ENCODE assay signal across 15 cellular contexts in genomic region chr5:98414938-98415337, GRCh38.
DNase-seq lines count a peak whose midpoint lies in the region; ATAC-seq and TF ChIP-seq lines count a peak whose summit lies in the region.
"Had no signal": no experiment of that assay in that cellular context is flagged by ENCODE, and none has a peak within 500 bp of the region (broad histone marks: within the 10 kb centered on the region; RNA-seq: fewer than 3 reads in every experiment).

No MANE protein-coding gene starts in this region.

- H3K36me3 ChIP-seq in breast epithelium (no peaks in the 10 kb centered on the region), adipocyte (ENCODE audit: control insufficient read depth, insufficient read depth, low read length, severe bottlenecking) (no peaks in the 10 kb centered on the region), HAP-1 (replicated peaks) (no peaks in the 10 kb centered on the region)
- H3K36me3 ChIP-seq: neural progenitor cell, thyroid gland had no signal

- H3K9me3 ChIP-seq in breast epithelium: peaks cover 0 to 8% of the 10 kb centered on the region in 2 donors
- no peaks in the 10 kb centered on the region for H3K9me3 ChIP-seq in adipocyte (ENCODE audit: control insufficient read depth, low read length)
- H3K9me3 ChIP-seq in HAP-1: no peaks in the 10 kb centered on the region
- H3K9me3 ChIP-seq: thyroid gland had no signal

- H3K27me3 ChIP-seq in breast epithelium (no peaks in the 10 kb centered on the region), adipocyte (replicated peaks; ENCODE audit: control insufficient read depth, insufficient read depth, low read length) (no peaks in the 10 kb centered on the region), foreskin keratinocyte (no peaks in the 10 kb centered on the region), HAP-1 (ENCODE audit: low read depth) (no peaks in the 10 kb centered on the region)
- H3K27me3 ChIP-seq: dorsolateral prefrontal cortex, neural progenitor cell, thyroid gland had no signal

- CTCF ChIA-PET in MCF 10A (lab: Yijun Ruan, JAX): interaction anchor here (0.7 kb wide), 2 partner anchors 397 to 1149 kb away, joined by 3 read pairs; no protein-coding TSS in a partner anchor

- no peaks in the 10 kb centered on the region for H3K4me1 ChIP-seq in breast epithelium
- peaks cover 38% of the 10 kb centered on the region for H3K4me1 ChIP-seq in adipocyte (ENCODE audit: control insufficient read depth, insufficient read depth, low read length)
- peaks cover 30% of the 10 kb centered on the region for H3K4me1 ChIP-seq in foreskin keratinocyte
- no peaks in the 10 kb centered on the region for H3K4me1 ChIP-seq in HAP-1
- H3K4me1 ChIP-seq: neural progenitor cell, thyroid gland had no signal

- no peaks in the 10 kb centered on the region for H3K36me3 Mint-ChIP-seq in MCF 10A (ENCODE audit: insufficient read depth, unreplicated experiment)
- H3K36me3 Mint-ChIP-seq in activated CD4-positive, alpha-beta T cell treated with anti-CD3 and anti-CD28 coated beads, Interleukin-2, amount 10 ng/mL, durations not matched to agents 24 days and 14 days (ENCODE audit: low read depth): no peaks in the 10 kb centered on the region
- H3K36me3 Mint-ChIP-seq: neural progenitor cell had no signal

- DNase-seq in MCF 10A (ENCODE audit: unreplicated experiment) (peak; percentile 16), breast epithelium (ENCODE audit: low spot score in 2 of 2) (no peak), adipocyte (ENCODE audit: low read depth) (peak; percentile 59), foreskin keratinocyte (peak; percentile 95 to 97), HAP-1 (ENCODE audit: low spot score in 2 of 2) (no peak), NCI-H2081 treated with DMSO at 0.1 percent for 48 hours (lab: John Stamatoyannopoulos, UW) (no peak), NCI-H128 (lab: John Stamatoyannopoulos, UW; ENCODE audit: unreplicated experiment) (no peak)
- DNase-seq in activated CD4-positive, alpha-beta T cell treated with anti-CD3 and anti-CD28 coated beads, Interleukin-2, amount 10 ng/mL, durations not matched to agents 24 days and 14 days: no peak
- DNase-seq: 8988T; activated CD4-positive, CD25-positive, alpha-beta regulatory T cell; Calu3; dorsolateral prefrontal cortex; KG1; thyroid gland had no signal

- no peak for TF ChIP-seq POLR2A in breast epithelium (IDR thresholded peaks at IDR 0.05)

- H3K4me3 ChIP-seq in breast epithelium (no peak overlapping the region), adipocyte (ENCODE audit: low read length) (no peak overlapping the region), HAP-1 (no peak overlapping the region)
- H3K4me3 ChIP-seq: dorsolateral prefrontal cortex, neural progenitor cell, thyroid gland had no signal

- no peak overlapping the region for H3K4me3 Mint-ChIP-seq in MCF 10A (ENCODE audit: unreplicated experiment)
- no peak overlapping the region for H3K4me3 Mint-ChIP-seq in activated CD4-positive, alpha-beta T cell treated with anti-CD3 and anti-CD28 coated beads, Interleukin-2, amount 10 ng/mL, durations not matched to agents 24 days and 14 days
- H3K4me3 Mint-ChIP-seq: neural progenitor cell had no signal

- peak overlapping the region; percentile 74 for H3K9ac ChIP-seq in adipocyte (ENCODE audit: low read length)
- H3K9ac ChIP-seq: neural progenitor cell had no signal

- POLR2A ChIA-PET in MCF 10A (lab: Yijun Ruan, JAX): interaction anchor here (0.7 kb wide), 1 partner anchor 356 kb away, joined by 3 read pairs; no protein-coding TSS in a partner anchor

- no peak for TF ChIP-seq CTCF in MCF 10A (IDR thresholded peaks at IDR 0.05; ENCODE audit: unreplicated experiment)
- no peak for TF ChIP-seq CTCF in breast epithelium (IDR thresholded peaks at IDR 0.05)
- no peak for TF ChIP-seq CTCF in foreskin keratinocyte (conservative IDR thresholded peaks at IDR 0.05)

- in situ Hi-C loops in HAP-1 (cut with MboI; ENCODE audit: low sequenced_read_pairs): no loop called here

- no TSS peak for BruUV-seq in MCF 10A (replicated peaks; lab: Mats Ljungman, UMichigan)

- H3K27ac ChIP-seq in breast epithelium (no peak overlapping the region), foreskin keratinocyte (peak overlapping the region; percentile 64)
- H3K27ac ChIP-seq: dorsolateral prefrontal cortex, neural progenitor cell, thyroid gland had no signal

- intact Hi-C loops in MCF 10A (cut with micrococcal nuclease): no loop called here
- intact Hi-C loops in breast epithelium (cut with DNase I; ENCODE audit: low total_unique reads): no loop called here
- intact Hi-C loops in activated CD4-positive, alpha-beta T cell treated with anti-CD3 and anti-CD28 coated beads, Interleukin-2, amount 10 ng/mL, durations not matched to agents 24 days and 14 days (cut with micrococcal nuclease): no loop called here

- no peaks in the 10 kb centered on the region for H3K9me3 Mint-ChIP-seq in MCF 10A (ENCODE audit: unreplicated experiment)
- H3K9me3 Mint-ChIP-seq in activated CD4-positive, alpha-beta T cell treated with anti-CD3 and anti-CD28 coated beads, Interleukin-2, amount 10 ng/mL, durations not matched to agents 24 days and 14 days: no peaks in the 10 kb centered on the region
- H3K9me3 Mint-ChIP-seq: neural progenitor cell had no signal

- H3K27me3 Mint-ChIP-seq in MCF 10A (ENCODE audit: insufficient read depth, unreplicated experiment): no peaks in the 10 kb centered on the region
- H3K27me3 Mint-ChIP-seq in activated CD4-positive, alpha-beta T cell treated with anti-CD3 and anti-CD28 coated beads, Interleukin-2, amount 10 ng/mL, durations not matched to agents 24 days and 14 days: peaks cover 2% of the 10 kb centered on the region

- H3K27ac Mint-ChIP-seq in MCF 10A (ENCODE audit: low read depth, unreplicated experiment): peak overlapping the region; percentile 3
- no peak overlapping the region for H3K27ac Mint-ChIP-seq in activated CD4-positive, alpha-beta T cell treated with anti-CD3 and anti-CD28 coated beads, Interleukin-2, amount 10 ng/mL, durations not matched to agents 24 days and 14 days
- H3K27ac Mint-ChIP-seq: neural progenitor cell had no signal

- H3K4me1 Mint-ChIP-seq in MCF 10A (ENCODE audit: insufficient read depth, unreplicated experiment): peaks cover 14% of the 10 kb centered on the region
- no peaks in the 10 kb centered on the region for H3K4me1 Mint-ChIP-seq in activated CD4-positive, alpha-beta T cell treated with anti-CD3 and anti-CD28 coated beads, Interleukin-2, amount 10 ng/mL, durations not matched to agents 24 days and 14 days
- H3K4me1 Mint-ChIP-seq: neural progenitor cell had no signal

- peak; percentile 98 for ATAC-seq in foreskin keratinocyte

Comparison
In these comparisons a context has a peak if more than half of its experiments do, and no peak if none do; other contexts are left out.
1. DNase-seq: peak in MCF 10A (single experiment), adipocyte (single experiment) and foreskin keratinocyte (2 of 2); none in breast epithelium (0 of 2), HAP-1 (0 of 2), NCI-H2081 treated with DMSO at 0.1 percent for 48 hours (single experiment), NCI-H128 (single experiment) and activated CD4-positive, alpha-beta T cell treated with anti-CD3 and anti-CD28 coated beads, Interleukin-2, amount 10 ng/mL, durations not matched to agents 24 days and 14 days (single experiment).